ENCODE assay signal across 30 cellular contexts in genomic region chr3:192794216-192794615, GRCh38.
"Had no signal": no experiment of that assay in that cellular context is flagged by ENCODE, and none has a peak within 500 bp of the region (broad histone marks: within the 10 kb centered on the region; RNA-seq: fewer than 3 reads in every experiment).

No MANE protein-coding gene starts in this region.

- H3K9me3 ChIP-seq: breast epithelium, gastrocnemius medialis, heart right ventricle had no signal

- H3K4me1 ChIP-seq: breast epithelium, gastrocnemius medialis, heart right ventricle had no signal

- H3K27me3 ChIP-seq: breast epithelium, cardiac muscle cell, dorsolateral prefrontal cortex, gastrocnemius medialis, heart right ventricle had no signal

- H3K36me3 ChIP-seq: breast epithelium, cardiac muscle cell, gastrocnemius medialis had no signal

- H3K4me3 ChIP-seq: breast epithelium, cardiac muscle cell, coronary artery, dorsolateral prefrontal cortex, gastrocnemius medialis, heart right ventricle had no signal

- DNase-seq: activated CD4-positive, alpha-beta memory T cell treated with anti-CD3 and anti-CD28 coated beads for 36 hours; activated CD4-positive, alpha-beta T cell treated with anti-CD3 and anti-CD28 coated beads for 36 hours; activated CD4-positive, alpha-beta T cell treated with anti-CD3 and anti-CD28 coated beads, Interleukin-2, amount 10 ng/mL, durations not matched to agents 24 days and 14 days; activated CD4-positive, CD25-positive, alpha-beta regulatory T cell; activated CD4-positive, CD25-positive, alpha-beta regulatory T cell treated with anti-CD3 and anti-CD28 coated beads, Interleukin-2, amount 50 U/mL, for 72 hours; activated CD8-positive, alpha-beta memory T cell treated with anti-CD3 and anti-CD28 coated beads, Interleukin-2, amount 50 U/mL, for 48 hours; activated CD8-positive, alpha-beta T cell treated with anti-CD3 and anti-CD28 coated beads, Interleukin-2, amount 10 ng/mL, durations not matched to agents 7 days and 5 days; activated gamma-delta T cell; activated naive CD4-positive, alpha-beta T cell; activated naive CD4-positive, alpha-beta T cell treated with anti-CD3 and anti-CD28 coated beads, Interleukin-2, amount 10 ng/mL, durations not matched to agents 7 days and 5 days; activated naive CD8-positive, alpha-beta T cell treated with anti-CD3 and anti-CD28 coated beads, Interleukin-2, amount 10 ng/mL, durations not matched to agents 7 days and 5 days; activated T-cell treated with anti-CD3 and anti-CD28 coated beads for 4 hours; activated T-cell treated with anti-CD3 and anti-CD28 coated beads, Interleukin-2, amount 50 U/mL, for 24 hours; activated T-cell treated with anti-CD3 and anti-CD28 coated beads, Interleukin-2, amount 50 U/mL, for 72 hours; anterior cingulate cortex; central memory CD4-positive, alpha-beta T cell; cerebellar nuclear complex; dorsolateral prefrontal cortex; effector memory CD4-positive, alpha-beta T cell; endodermal cell; foreskin fibroblast; gastrocnemius medialis; heart right ventricle; T-helper 1 cell; T-helper 17 cell had no signal

- ATAC-seq: activated CD4-positive, alpha-beta T cell treated with anti-CD3 and anti-CD28 coated beads for 36 hours; activated CD8-positive, alpha-beta T cell treated with anti-CD3 and anti-CD28 coated beads, Interleukin-2, amount 10 ng/mL, durations not matched to agents 7 days and 5 days; activated naive CD4-positive, alpha-beta T cell treated with anti-CD3 and anti-CD28 coated beads, Interleukin-2, amount 50 U/mL, for 72 hours; activated T-cell treated with anti-CD3 and anti-CD28 coated beads, Interleukin-2, amount 50 U/mL, for 72 hours; esophagus mucosa; gastrocnemius medialis; heart right ventricle; T-helper 17 cell had no signal

- H3K27ac ChIP-seq: breast epithelium, cardiac muscle cell, coronary artery, dorsolateral prefrontal cortex, gastrocnemius medialis, heart right ventricle had no signal
